ENCODE assay signal across 22 cellular contexts in the genomic region with DNA sequence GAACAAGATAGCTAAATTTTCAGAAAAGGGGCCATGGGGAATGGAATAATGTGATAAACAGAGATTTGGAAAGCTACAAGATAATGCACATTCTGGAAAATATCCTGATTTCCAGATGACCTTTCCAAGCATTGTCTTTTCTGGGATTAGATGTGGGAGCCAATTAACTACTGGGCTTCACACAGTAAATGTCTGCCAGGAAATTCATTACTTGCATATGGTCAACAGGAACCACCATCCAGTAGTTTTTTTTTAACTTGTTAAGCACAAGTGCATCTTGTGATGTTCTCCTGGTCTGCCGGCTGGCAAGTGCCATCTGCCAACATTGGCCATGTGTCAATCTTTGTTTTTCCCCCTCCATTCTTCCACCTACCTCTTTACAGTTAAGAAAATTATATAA.
DNase-seq lines count a peak whose midpoint lies in the region; ATAC-seq and TF ChIP-seq lines count a peak whose summit lies in the region.
"Had no signal": no experiment of that assay in that cellular context is flagged by ENCODE, and none has a peak within 500 bp of the region (broad histone marks: within the 10 kb centered on the region; RNA-seq: fewer than 3 reads in every experiment).

No MANE protein-coding gene starts in this region.

- ATAC-seq in SK-N-SH treated with all-trans-retinoic acid at 6 μM for 48 hours (no peak; the same call in 2 of the 3 replicates), GM19023 (IDR thresholded peaks at IDR 0.05; ENCODE audit: unreplicated experiment) (no peak)
- ATAC-seq: effector memory CD8-positive, alpha-beta T cell; HCT116; left lobe of liver; Right ventricle myocardium inferior had no signal

- peak; percentile 20 for DNase-seq in NCI-H2196 (lab: John Stamatoyannopoulos, UW; ENCODE audit: unreplicated experiment)
- DNase-seq in NCI-H2196 treated with DMSO at 0.1 percent for 48 hours (lab: John Stamatoyannopoulos, UW; ENCODE audit: unreplicated experiment), result no peak
- peak; percentile 64 for DNase-seq in NCI-H2171 (lab: John Stamatoyannopoulos, UW)
- no peak for DNase-seq in OCI-M1 (lab: John Stamatoyannopoulos, UW)
- no peak for DNase-seq in NCI-H187 treated with DMSO at 0.1 percent for 48 hours (lab: John Stamatoyannopoulos, UW)
- DNase-seq in stimulated activated CD4-positive, alpha-beta T cell treated with anti-CD3 and anti-CD28 coated beads, Interleukin-4, amount 100 ng/mL, for 24 hours, result no peak
- DNase-seq: activated CD4-positive, alpha-beta T cell treated with anti-CD3 and anti-CD28 coated beads for 4 hours; activated T-cell treated with anti-CD3 and anti-CD28 coated beads for 4 hours; CD4-positive, alpha-beta memory T cell; effector memory CD8-positive, alpha-beta T cell; foreskin fibroblast; GDM1; mesenchymal stem cell; NK-92 treated with Interleukin-12 subunit alpha and Interleukin-12 subunit beta, amount 100 ng/mL, for 24 hours; PC-9; sigmoid colon; stimulated activated naive CD4-positive, alpha-beta T cell had no signal

TF ChIP-seq in SK-N-SH treated with all-trans-retinoic acid at 6 μM for 48 hours, 23 proteins besides CTCF, POLR2A, EP300 and RAD21:
- TF ChIP-seq RARB (CRISPR knock-in tag; IDR thresholded peaks at IDR 0.05), result no peak
- no peak for TF ChIP-seq BACH2 (CRISPR knock-in tag; IDR thresholded peaks at IDR 0.05; ENCODE audit: borderline replicate concordance)
- no peak for TF ChIP-seq TOX (CRISPR knock-in tag; IDR thresholded peaks at IDR 0.05; ENCODE audit: borderline replicate concordance)
- TF ChIP-seq, protein P1, sequence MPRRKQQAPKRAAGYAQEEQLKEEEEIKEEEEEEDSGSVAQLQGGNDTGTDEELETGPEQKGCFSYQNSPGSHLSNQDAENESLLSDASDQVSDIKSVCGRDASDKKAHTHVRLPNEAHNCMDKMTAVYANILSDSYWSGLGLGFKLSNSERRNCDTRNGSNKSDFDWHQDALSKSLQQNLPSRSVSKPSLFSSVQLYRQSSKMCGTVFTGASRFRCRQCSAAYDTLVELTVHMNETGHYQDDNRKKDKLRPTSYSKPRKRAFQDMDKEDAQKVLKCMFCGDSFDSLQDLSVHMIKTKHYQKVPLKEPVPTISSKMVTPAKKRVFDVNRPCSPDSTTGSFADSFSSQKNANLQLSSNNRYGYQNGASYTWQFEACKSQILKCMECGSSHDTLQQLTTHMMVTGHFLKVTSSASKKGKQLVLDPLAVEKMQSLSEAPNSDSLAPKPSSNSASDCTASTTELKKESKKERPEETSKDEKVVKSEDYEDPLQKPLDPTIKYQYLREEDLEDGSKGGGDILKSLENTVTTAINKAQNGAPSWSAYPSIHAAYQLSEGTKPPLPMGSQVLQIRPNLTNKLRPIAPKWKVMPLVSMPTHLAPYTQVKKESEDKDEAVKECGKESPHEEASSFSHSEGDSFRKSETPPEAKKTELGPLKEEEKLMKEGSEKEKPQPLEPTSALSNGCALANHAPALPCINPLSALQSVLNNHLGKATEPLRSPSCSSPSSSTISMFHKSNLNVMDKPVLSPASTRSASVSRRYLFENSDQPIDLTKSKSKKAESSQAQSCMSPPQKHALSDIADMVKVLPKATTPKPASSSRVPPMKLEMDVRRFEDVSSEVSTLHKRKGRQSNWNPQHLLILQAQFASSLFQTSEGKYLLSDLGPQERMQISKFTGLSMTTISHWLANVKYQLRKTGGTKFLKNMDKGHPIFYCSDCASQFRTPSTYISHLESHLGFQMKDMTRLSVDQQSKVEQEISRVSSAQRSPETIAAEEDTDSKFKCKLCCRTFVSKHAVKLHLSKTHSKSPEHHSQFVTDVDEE (CRISPR knock-in tag; IDR thresholded peaks at IDR 0.05), result peak; percentile 63; the same call in 1 of the 2 replicates
- TF ChIP-seq, protein P2, sequence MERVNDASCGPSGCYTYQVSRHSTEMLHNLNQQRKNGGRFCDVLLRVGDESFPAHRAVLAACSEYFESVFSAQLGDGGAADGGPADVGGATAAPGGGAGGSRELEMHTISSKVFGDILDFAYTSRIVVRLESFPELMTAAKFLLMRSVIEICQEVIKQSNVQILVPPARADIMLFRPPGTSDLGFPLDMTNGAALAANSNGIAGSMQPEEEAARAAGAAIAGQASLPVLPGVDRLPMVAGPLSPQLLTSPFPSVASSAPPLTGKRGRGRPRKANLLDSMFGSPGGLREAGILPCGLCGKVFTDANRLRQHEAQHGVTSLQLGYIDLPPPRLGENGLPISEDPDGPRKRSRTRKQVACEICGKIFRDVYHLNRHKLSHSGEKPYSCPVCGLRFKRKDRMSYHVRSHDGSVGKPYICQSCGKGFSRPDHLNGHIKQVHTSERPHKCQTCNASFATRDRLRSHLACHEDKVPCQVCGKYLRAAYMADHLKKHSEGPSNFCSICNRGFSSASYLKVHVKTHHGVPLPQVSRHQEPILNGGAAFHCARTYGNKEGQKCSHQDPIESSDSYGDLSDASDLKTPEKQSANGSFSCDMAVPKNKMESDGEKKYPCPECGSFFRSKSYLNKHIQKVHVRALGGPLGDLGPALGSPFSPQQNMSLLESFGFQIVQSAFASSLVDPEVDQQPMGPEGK (CRISPR knock-in tag; IDR thresholded peaks at IDR 0.05; ENCODE audit: borderline replicate concordance), result no peak
- TF ChIP-seq ZNF8 (CRISPR knock-in tag; IDR thresholded peaks at IDR 0.05), result no peak
- TF ChIP-seq ZNF70 (CRISPR knock-in tag; IDR thresholded peaks at IDR 0.05), result 0 out of 2 replicates have a peak, but pooled peaks have one; percentile 5
- TF ChIP-seq, protein P3, sequence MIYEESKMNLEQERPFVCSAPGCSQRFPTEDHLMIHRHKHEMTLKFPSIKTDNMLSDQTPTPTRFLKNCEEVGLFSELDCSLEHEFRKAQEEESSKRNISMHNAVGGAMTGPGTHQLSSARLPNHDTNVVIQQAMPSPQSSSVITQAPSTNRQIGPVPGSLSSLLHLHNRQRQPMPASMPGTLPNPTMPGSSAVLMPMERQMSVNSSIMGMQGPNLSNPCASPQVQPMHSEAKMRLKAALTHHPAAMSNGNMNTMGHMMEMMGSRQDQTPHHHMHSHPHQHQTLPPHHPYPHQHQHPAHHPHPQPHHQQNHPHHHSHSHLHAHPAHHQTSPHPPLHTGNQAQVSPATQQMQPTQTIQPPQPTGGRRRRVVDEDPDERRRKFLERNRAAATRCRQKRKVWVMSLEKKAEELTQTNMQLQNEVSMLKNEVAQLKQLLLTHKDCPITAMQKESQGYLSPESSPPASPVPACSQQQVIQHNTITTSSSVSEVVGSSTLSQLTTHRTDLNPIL (CRISPR knock-in tag; IDR thresholded peaks at IDR 0.05; ENCODE audit: low read depth), result no peak
- no peak for TF ChIP-seq ESRRG (CRISPR knock-in tag; IDR thresholded peaks at IDR 0.05)
- 0 out of 2 replicates have a peak, but pooled peaks have one; percentile 16 for TF ChIP-seq SNAI2 (CRISPR knock-in tag; IDR thresholded peaks at IDR 0.05)
- TF ChIP-seq, protein P4, sequence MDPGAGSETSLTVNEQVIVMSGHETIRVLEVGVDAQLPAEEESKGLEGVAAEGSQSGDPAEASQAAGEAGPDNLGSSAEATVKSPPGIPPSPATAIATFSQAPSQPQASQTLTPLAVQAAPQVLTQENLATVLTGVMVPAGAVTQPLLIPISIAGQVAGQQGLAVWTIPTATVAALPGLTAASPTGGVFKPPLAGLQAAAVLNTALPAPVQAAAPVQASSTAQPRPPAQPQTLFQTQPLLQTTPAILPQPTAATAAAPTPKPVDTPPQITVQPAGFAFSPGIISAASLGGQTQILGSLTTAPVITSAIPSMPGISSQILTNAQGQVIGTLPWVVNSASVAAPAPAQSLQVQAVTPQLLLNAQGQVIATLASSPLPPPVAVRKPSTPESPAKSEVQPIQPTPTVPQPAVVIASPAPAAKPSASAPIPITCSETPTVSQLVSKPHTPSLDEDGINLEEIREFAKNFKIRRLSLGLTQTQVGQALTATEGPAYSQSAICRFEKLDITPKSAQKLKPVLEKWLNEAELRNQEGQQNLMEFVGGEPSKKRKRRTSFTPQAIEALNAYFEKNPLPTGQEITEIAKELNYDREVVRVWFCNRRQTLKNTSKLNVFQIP (CRISPR knock-in tag; IDR thresholded peaks at IDR 0.05; ENCODE audit: borderline replicate concordance, low read depth), result no peak
- peak; percentile 87 for TF ChIP-seq TCF4 (CRISPR knock-in tag; IDR thresholded peaks at IDR 0.05; ENCODE audit: borderline replicate concordance)

Comparison
In these comparisons a context has a peak if more than half of its experiments do, and no peak if none do; other contexts are left out.
1. DNase-seq: peak in NCI-H2196 (single experiment) and NCI-H2171 (single experiment); none in NCI-H2196 treated with DMSO at 0.1 percent for 48 hours (single experiment), OCI-M1 (single experiment), NCI-H187 treated with DMSO at 0.1 percent for 48 hours (single experiment) and stimulated activated CD4-positive, alpha-beta T cell treated with anti-CD3 and anti-CD28 coated beads, Interleukin-4, amount 100 ng/mL, for 24 hours (single experiment).